Comparison of ENCODE assay signal across 1 cellular context in genomic region chr18:59084286-59084779, GRCh38.
TF ChIP-seq lines count a peak whose summit lies in the region.

No MANE protein-coding gene starts in this region.

TF ChIP-seq in HEK293, 187 proteins besides CTCF, POLR2A, EP300 and RAD21 (continued from another document):
- TF ChIP-seq ZSCAN30 (tag by site-specific recombination; IDR thresholded peaks at IDR 0.05) (no peak), ZNF558 (tag by site-specific recombination; IDR thresholded peaks at IDR 0.05) (no peak), SP3 (tag by site-specific recombination; IDR thresholded peaks at IDR 0.05) (no peak), TCF7L2 (IDR thresholded peaks at IDR 0.05; ENCODE audit: borderline replicate concordance, low read depth, low read length) (no peak), ZNF24 (tag by site-specific recombination; IDR thresholded peaks at IDR 0.05) (0 out of 2 replicates have a peak, but pooled peaks have one; percentile 26), ZBTB48 (tag by site-specific recombination; IDR thresholded peaks at IDR 0.05) (no peak), GLI2 (tag by site-specific recombination; IDR thresholded peaks at IDR 0.05; ENCODE audit: borderline replicate concordance, low read depth) (no peak), ZNF610 (tag by site-specific recombination; IDR thresholded peaks at IDR 0.05; ENCODE audit: borderline replicate concordance) (no peak)
